In the genomic region with DNA sequence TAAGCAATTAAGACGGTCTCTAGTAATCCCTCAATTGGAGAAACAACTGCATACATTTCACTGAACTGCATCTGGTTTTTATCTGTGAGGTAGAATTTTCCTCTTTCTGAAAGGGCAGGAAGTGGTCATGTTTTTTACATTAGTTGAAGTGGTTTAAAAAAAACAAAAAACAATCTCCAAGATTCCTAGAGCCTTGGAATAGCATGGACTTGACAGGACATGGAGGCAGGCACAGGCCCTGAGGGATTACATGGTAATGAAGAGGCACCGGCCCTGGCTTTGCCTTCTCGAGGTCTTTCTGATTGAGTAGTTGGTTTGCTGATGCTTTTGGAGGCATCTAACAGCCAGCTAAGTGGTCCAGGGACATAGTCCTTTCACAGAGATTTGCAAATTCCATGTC, we compare ENCODE assay signal across 22 cellular contexts. TPM values are rescaled to one million over a fixed set of nuclear protein-coding genes. Genes with fewer than 3 reads are reported as not detected.
DNase-seq lines count a peak whose midpoint lies in the region; ATAC-seq lines count a peak whose summit lies in the region.
"Had no signal": no experiment of that assay in that cellular context is flagged by ENCODE, and none has a peak within 500 bp of the region (broad histone marks: within the 10 kb centered on the region; RNA-seq: fewer than 3 reads in every experiment).

No MANE protein-coding gene starts in this region.

- no peak overlapping the region for H3K4me3 Mint-ChIP-seq in T-helper 17 cell
- H3K4me3 Mint-ChIP-seq: CD4-positive, alpha-beta memory T cell had no signal

- no peak overlapping the region for H3K27ac Mint-ChIP-seq in T-helper 17 cell

- H3K27me3 Mint-ChIP-seq in T-helper 17 cell = no peaks in the 10 kb centered on the region
- H3K27me3 Mint-ChIP-seq: CD4-positive, alpha-beta memory T cell had no signal

- no peaks in the 10 kb centered on the region for H3K9me3 ChIP-seq in T-helper 17 cell (ENCODE audit: control insufficient read depth, low read length, poor library complexity, severe bottlenecking)
- H3K9me3 ChIP-seq: BLaER1, Caco-2, SJCRH30 had no signal

- H3K36me3 Mint-ChIP-seq in T-helper 17 cell (ENCODE audit: low read depth) = no peaks in the 10 kb centered on the region

- intact Hi-C loops in cardiac septum (cut with DNase I) (no loop called here), left cardiac atrium (cut with DNase I) (no loop called here)

- DNase-seq in cardiac septum (ENCODE audit: low spot score) (peak; percentile 36), left cardiac atrium (no peak), SK-N-DZ (ENCODE audit: low spot score) (peak; percentile 25), fibroblast of peridontal ligament (ENCODE audit: extremely low read depth) (peak; percentile 69), DMS53 treated with DMSO at 0.1 percent for 48 hours (lab: John Stamatoyannopoulos, UW; ENCODE audit: unreplicated experiment) (no peak), NCI-H526 treated with DMSO at 0.1 percent for 48 hours (lab: John Stamatoyannopoulos, UW) (no peak), T-helper 17 cell (no peak)
- DNase-seq: Caco-2; CD4-positive, alpha-beta memory T cell; DMS 273 treated with DMSO at 0.1 percent for 48 hours; GDM1; IMR-90; NCI-H1105; NCI-H146; NCI-H2029; NCI-H2171; NCI-H345; NCI-H524; OCI-M1; SJCRH30; SW 1271 had no signal

- no peaks in the 10 kb centered on the region for H3K4me1 Mint-ChIP-seq in T-helper 17 cell

- ATAC-seq in left cardiac atrium (no peak), T-helper 17 cell (no peak)

RNA-seq across cellular contexts. Expression of a gene that starts 25.9 kb away (rescaled TPM):
- 464 TPM for total RNA-seq in cardiac septum
- total RNA-seq in left cardiac atrium = 10 to 100 TPM in 1 of 2 donors, 1 to 10 TPM in 1; 9.2 to 37.1 TPM
- polyA plus RNA-seq in SK-N-DZ (2014; cell fraction: cytosol; rRNA removed) = 8.0 and 13.4 TPM in 2 replicates
- polyA plus RNA-seq in SK-N-DZ (2014; cell fraction: nucleus; rRNA removed) = 8.0 and 14.1 TPM in 2 replicates
- under 1 TPM; 0.21 to 0.94 TPM for total RNA-seq in T-helper 17 cell
- total RNA-seq: Caco-2 had no signal

Comparison
In these comparisons a context has a peak if more than half of its experiments do, and no peak if none do; other contexts are left out.
1. DNase-seq: peak in cardiac septum (single experiment), SK-N-DZ (single experiment) and fibroblast of peridontal ligament (single experiment); none in left cardiac atrium (single experiment), DMS53 treated with DMSO at 0.1 percent for 48 hours (single experiment), NCI-H526 treated with DMSO at 0.1 percent for 48 hours (single experiment) and T-helper 17 cell (0 of 3).
2. RNA of a gene that starts 25.9 kb away (total RNA-seq): 464 TPM in cardiac septum (single experiment); 9.2 to 37.1 TPM in left cardiac atrium and 0.21 to 0.94 TPM in T-helper 17 cell; every median in the first group is over 10 times any median in the second.